Comparison of ENCODE assay signal across 1 cellular context in genomic region chr7:43283706-43284105, GRCh38.
TF ChIP-seq lines count a peak whose summit lies in the region.

No MANE protein-coding gene starts in this region.

TF ChIP-seq in IMR-90, 13 proteins besides CTCF, POLR2A, EP300 and RAD21 (continued from another document):
- no peak for TF ChIP-seq ELK1 (IDR thresholded peaks at IDR 0.05; ENCODE audit: borderline replicate concordance, low read depth, low read length)
- no peak for TF ChIP-seq CHD1 (IDR thresholded peaks at IDR 0.05; ENCODE audit: low read depth, low read length)
- no peak for TF ChIP-seq CEBPB (IDR thresholded peaks at IDR 0.05; ENCODE audit: low read depth, low read length)
